Comparison of ENCODE assay signal across 1 cellular context in the genomic region with DNA sequence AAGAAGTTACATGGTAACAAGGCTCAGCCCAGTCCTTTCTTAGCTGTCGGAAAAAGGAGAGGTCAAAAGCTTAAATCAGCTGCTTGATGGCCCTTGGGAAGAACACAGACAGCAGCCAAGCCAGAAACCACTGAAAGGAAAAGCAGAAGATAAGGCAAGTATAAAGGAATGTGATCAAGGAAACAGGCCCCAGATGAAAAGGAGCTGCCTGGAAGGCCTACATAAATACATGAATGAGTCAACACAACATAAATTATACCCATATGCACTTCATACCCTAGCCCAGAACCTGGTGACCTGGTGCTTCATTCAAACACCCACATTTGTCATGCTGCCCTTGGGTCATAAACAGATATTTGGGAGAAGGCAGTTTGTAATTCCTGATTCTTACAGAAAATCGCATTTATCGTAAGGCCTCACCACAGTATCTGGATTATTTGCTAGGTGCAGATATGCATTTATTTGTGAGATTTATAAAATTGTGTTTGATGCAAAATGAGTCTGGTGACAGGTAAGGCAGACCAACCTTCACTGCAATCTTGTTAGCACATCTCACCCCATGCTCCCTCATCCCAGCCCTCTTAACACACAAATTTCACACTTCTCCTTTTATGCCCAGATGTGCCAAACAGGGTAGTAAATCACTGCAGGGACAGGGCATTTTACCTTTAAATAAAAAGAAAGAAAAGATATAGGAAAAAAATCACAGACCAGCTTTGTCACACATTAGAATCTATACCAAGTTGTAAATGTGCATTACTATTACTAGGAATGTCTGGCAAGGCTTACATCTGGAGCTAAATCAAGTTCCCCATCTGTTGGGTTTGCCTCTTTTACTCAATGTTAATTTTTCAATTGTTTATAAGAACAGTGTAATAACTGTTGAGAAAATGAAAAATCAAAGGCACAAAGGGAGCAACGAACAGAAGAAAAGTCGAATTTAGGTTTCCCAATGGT.
TF ChIP-seq lines count a peak whose summit lies in the region.

No MANE protein-coding gene starts in this region.

TF ChIP-seq in GM23338, 12 proteins besides CTCF, POLR2A, EP300 and RAD21 (continued from another document):
- TF ChIP-seq, protein P1, sequence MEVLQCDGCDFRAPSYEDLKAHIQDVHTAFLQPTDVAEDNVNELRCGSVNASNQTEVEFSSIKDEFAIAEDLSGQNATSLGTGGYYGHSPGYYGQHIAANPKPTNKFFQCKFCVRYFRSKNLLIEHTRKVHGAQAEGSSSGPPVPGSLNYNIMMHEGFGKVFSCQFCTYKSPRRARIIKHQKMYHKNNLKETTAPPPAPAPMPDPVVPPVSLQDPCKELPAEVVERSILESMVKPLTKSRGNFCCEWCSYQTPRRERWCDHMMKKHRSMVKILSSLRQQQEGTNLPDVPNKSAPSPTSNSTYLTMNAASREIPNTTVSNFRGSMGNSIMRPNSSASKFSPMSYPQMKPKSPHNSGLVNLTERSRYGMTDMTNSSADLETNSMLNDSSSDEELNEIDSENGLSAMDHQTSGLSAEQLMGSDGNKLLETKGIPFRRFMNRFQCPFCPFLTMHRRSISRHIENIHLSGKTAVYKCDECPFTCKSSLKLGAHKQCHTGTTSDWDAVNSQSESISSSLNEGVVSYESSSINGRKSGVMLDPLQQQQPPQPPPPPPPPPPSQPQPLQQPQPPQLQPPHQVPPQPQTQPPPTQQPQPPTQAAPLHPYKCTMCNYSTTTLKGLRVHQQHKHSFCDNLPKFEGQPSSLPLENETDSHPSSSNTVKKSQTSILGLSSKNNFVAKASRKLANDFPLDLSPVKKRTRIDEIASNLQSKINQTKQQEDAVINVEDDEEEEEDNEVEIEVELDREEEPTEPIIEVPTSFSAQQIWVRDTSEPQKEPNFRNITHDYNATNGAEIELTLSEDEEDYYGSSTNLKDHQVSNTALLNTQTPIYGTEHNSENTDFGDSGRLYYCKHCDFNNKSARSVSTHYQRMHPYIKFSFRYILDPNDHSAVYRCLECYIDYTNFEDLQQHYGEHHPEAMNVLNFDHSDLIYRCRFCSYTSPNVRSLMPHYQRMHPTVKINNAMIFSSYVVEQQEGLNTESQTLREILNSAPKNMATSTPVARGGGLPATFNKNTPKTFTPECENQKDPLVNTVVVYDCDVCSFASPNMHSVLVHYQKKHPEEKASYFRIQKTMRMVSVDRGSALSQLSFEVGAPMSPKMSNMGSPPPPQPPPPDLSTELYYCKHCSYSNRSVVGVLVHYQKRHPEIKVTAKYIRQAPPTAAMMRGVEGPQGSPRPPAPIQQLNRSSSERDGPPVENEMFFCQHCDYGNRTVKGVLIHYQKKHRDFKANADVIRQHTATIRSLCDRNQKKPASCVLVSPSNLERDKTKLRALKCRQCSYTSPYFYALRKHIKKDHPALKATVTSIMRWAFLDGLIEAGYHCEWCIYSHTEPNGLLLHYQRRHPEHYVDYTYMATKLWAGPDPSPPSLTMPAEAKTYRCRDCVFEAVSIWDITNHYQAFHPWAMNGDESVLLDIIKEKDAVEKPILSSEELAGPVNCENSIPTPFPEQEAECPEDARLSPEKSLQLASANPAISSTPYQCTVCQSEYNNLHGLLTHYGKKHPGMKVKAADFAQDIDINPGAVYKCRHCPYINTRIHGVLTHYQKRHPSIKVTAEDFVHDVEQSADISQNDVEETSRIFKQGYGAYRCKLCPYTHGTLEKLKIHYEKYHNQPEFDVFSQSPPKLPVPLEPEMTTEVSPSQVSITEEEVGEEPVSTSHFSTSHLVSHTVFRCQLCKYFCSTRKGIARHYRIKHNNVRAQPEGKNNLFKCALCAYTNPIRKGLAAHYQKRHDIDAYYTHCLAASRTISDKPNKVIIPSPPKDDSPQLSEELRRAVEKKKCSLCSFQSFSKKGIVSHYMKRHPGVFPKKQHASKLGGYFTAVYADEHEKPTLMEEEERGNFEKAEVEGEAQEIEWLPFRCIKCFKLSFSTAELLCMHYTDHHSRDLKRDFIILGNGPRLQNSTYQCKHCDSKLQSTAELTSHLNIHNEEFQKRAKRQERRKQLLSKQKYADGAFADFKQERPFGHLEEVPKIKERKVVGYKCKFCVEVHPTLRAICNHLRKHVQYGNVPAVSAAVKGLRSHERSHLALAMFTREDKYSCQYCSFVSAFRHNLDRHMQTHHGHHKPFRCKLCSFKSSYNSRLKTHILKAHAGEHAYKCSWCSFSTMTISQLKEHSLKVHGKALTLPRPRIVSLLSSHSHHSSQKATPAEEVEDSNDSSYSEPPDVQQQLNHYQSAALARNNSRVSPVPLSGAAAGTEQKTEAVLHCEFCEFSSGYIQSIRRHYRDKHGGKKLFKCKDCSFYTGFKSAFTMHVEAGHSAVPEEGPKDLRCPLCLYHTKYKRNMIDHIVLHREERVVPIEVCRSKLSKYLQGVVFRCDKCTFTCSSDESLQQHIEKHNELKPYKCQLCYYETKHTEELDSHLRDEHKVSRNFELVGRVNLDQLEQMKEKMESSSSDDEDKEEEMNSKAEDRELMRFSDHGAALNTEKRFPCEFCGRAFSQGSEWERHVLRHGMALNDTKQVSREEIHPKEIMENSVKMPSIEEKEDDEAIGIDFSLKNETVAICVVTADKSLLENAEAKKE (CRISPR knock-in tag; IDR thresholded peaks at IDR 0.05): no peak
TF ChIP-seq in GM23338: peak in this region for 0.
